In the genomic region with DNA sequence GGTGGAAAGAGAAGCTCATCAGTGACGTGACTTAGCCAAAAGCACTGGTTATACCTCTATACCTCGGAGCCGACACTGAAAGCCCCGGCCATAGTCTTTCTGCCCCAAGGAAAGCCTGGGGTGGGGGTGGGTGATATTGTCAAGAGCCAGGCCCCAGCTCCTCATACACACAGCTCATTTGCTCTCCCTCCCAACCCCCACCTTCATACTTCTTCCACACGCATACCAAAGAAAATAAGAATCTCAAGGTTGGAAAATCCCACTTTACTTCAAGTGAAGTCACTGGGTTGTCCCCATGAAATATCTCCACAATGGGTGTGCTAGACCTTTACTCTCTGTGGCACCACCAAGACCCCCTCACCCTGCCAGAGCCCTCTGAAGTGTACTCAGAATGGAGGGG, we compare ENCODE assay signal across 9 cellular contexts. TPM values are rescaled to one million over a fixed set of nuclear protein-coding genes. Genes with fewer than 3 reads are reported as not detected.
DNase-seq lines count a peak whose midpoint lies in the region; ATAC-seq, FAIRE-seq and TF ChIP-seq lines count a peak whose summit lies in the region.
"Had no signal": no experiment of that assay in that cellular context is flagged by ENCODE, and none has a peak within 500 bp of the region (broad histone marks: within the 10 kb centered on the region; RNA-seq: fewer than 3 reads in every experiment).

No MANE protein-coding gene starts in this region.

- no peak overlapping the region for H2AFZ ChIP-seq in GM12878 (ENCODE audit: control insufficient read depth, low read depth, low read length)

- RAD21 ChIA-PET in GM12878 (lab: Charles Lee; ENCODE audit: unreplicated experiment), result interaction anchor here (3.2 to 5.6 kb wide), 2 partner anchors 8 to 15 kb away, joined by 19 to 70 read pairs; no protein-coding TSS in a partner anchor

- TF ChIP-seq POLR2A in GM12878 (IDR thresholded peaks at IDR 0.05; ENCODE audit: low read depth, low read length), result no peak

- no peak for TF ChIP-seq EP300 in GM12878 (IDR thresholded peaks at IDR 0.05; ENCODE audit: borderline replicate concordance in 1 of 2, control insufficient read depth in 1 of 2, low read depth in 2 of 2, low read length in 2 of 2)

- ATAC-seq in left ventricle myocardium superior (no peak), GM12878 (no peak), naive B cell (ENCODE audit: low read depth in 2 of 2) (no peak), esophagus mucosa (no peak)
- ATAC-seq: SK-N-SH treated with all-trans-retinoic acid at 6 μM for 48 hours had no signal

- H3K36me3 ChIP-seq in left ventricle myocardium inferior (peaks cover 22% of the 10 kb centered on the region), GM12878 (ENCODE audit: control insufficient read depth in 2 of 2, insufficient read depth in 2 of 2, low read length in 1 of 2) (peaks cover 0 to 3% of the 10 kb centered on the region in 2 experiments; a peak in 2 of 4 replicates), urinary bladder (ENCODE audit: insufficient read depth) (no peaks in the 10 kb centered on the region)

- peaks cover 11 to 15% of the 10 kb centered on the region in 2 donors for H3K36me3 Mint-ChIP-seq in naive B cell

- peak overlapping the region in 1 of 6 donors; percentile 97 for H3K27ac Mint-ChIP-seq in naive B cell

- peak overlapping the region in 7 of 8 donors; percentile 88 to 99 (median 97) for H3K4me3 Mint-ChIP-seq in naive B cell

- intact Hi-C loops in left ventricle myocardium inferior (cut with micrococcal nuclease), result no loop called here
- intact Hi-C loops in left ventricle myocardium superior (cut with micrococcal nuclease), result no loop called here
- intact Hi-C loops in GM12878 (cut with micrococcal nuclease; ENCODE audit: unreplicated experiment), result loop anchor here (2.0 kb wide), 1 partner anchor 19 kb away; no protein-coding TSS in a partner anchor

- TF ChIP-seq CTCF in left ventricle myocardium inferior (IDR thresholded peaks at IDR 0.05; ENCODE audit: borderline replicate concordance), result no peak
- no peak for TF ChIP-seq CTCF in GM12878 (IDR thresholded peaks at IDR 0.05 in 2 of 3, conservative IDR thresholded peaks at IDR 0.05 in 1 of 3; ENCODE audit: control insufficient read depth in 2 of 3, extremely low read depth in 1 of 3, insufficient read depth in 1 of 3, low read depth in 3 of 3, low read length in 3 of 3)

- peaks cover 40 to 51% (median 41%) of the 10 kb centered on the region in 3 donors for H3K4me1 Mint-ChIP-seq in naive B cell

- peaks cover 19% of the 10 kb centered on the region for H3K9me3 ChIP-seq in left ventricle myocardium inferior (replicated peaks)
- no peaks in the 10 kb centered on the region; the same call in 1 of the 3 replicates for H3K9me3 ChIP-seq in GM12878 (replicated peaks; ENCODE audit: control insufficient read depth, insufficient read depth, low read length)

- peaks cover 42% of the 10 kb centered on the region for H3K79me2 ChIP-seq in GM12878 (ENCODE audit: control insufficient read depth, insufficient read depth, low read length)

- H3K4me1 ChIP-seq in left ventricle myocardium inferior (peaks cover 73% of the 10 kb centered on the region), GM12878 (ENCODE audit: control insufficient read depth, insufficient read depth, low read length) (peaks cover 12% of the 10 kb centered on the region; the same call in 1 of the 2 replicates), urinary bladder (ENCODE audit: insufficient read depth) (no peaks in the 10 kb centered on the region)

- H3K4me2 ChIP-seq in GM12878 (ENCODE audit: control insufficient read depth, insufficient read depth), result peak overlapping the region; percentile 65

- peak overlapping the region; percentile 98 for H3K27ac ChIP-seq in left ventricle myocardium inferior (replicated peaks)
- peak overlapping the region; percentile 96 for H3K27ac ChIP-seq in GM12878 (ENCODE audit: control insufficient read depth, insufficient read depth)
- H3K27ac ChIP-seq in urinary bladder (ENCODE audit: low read depth), result peak overlapping the region; percentile 39

- POLR2A ChIA-PET in GM12878 (lab: Charles Lee), result interaction anchor here (0.8 to 5.6 kb wide), 7 partner anchors 8 to 344 kb away, joined by 4 to 41 read pairs (median 30); no protein-coding TSS in a partner anchor

- SMC1A ChIA-PET in GM12878 (lab: Charles Lee; ENCODE audit: uncharacterized antibody, unreplicated experiment), result interaction anchor here (0.6 to 4.3 kb wide), 7 partner anchors 8 to 339 kb away, joined by 3 to 28 read pairs (median 16); partner anchors contain the start of gene MGAT1

- no peak for DNase-seq in left ventricle myocardium inferior
- DNase-seq in left ventricle myocardium superior, result no peak
- no peak for DNase-seq in GM12878 (ENCODE audit: low read depth, low spot score)
- DNase-seq in naive B cell, result no peak
- DNase-seq in superior temporal gyrus (ENCODE audit: extremely low spot score), result no peak
- DNase-seq in HuH-7 (ENCODE audit: low spot score), result no peak

- CTCF ChIA-PET in GM12878 (lab: Yijun Ruan, JAX), result interaction anchor here (0.7 to 4.2 kb wide), 12 partner anchors 8 to 339 kb away, joined by 3 to 16 read pairs (median 4); partner anchors contain the start of gene ZFP62

- H3K27me3 ChIP-seq in left ventricle myocardium inferior (ENCODE audit: low read depth) (no peaks in the 10 kb centered on the region), GM12878 (replicated peaks in 1 of 2; ENCODE audit: control insufficient read depth in 2 of 2, insufficient read depth in 2 of 2, low read length in 1 of 2) (no peaks in the 10 kb centered on the region)

- in situ Hi-C loops in GM12878 (cut with MboI), result no loop called here

- TF ChIP-seq RAD21 in GM12878 (IDR thresholded peaks at IDR 0.05; ENCODE audit: insufficient read depth, low read depth, low read length), result no peak

- H4K20me1 ChIP-seq in GM12878 (ENCODE audit: control insufficient read depth, insufficient read depth), result no peaks in the 10 kb centered on the region; the same call in 1 of the 2 replicates

- peak overlapping the region; percentile 99; the same call in 1 of the 2 replicates for H3K9ac ChIP-seq in GM12878 (ENCODE audit: control insufficient read depth, insufficient read depth, low read length)

- WGBS in GM12878 (ENCODE audit: insufficient coverage, insufficient replicate concordance, low lambda C conversion rate, missing lambda C conversion rate), result 100% methylated on average over 5 of the region's 5 CpGs
- 97% methylated on average over 5 of the region's 5 CpGs for WGBS in urinary bladder

- BruUV-seq in GM12878 (replicated peaks; lab: Mats Ljungman, UMichigan), result no TSS peak

- H3K4me3 ChIP-seq in left ventricle myocardium inferior (peak overlapping the region; percentile 96), GM12878 (peak overlapping the region; percentile 89), urinary bladder (ENCODE audit: low read depth, low read length) (no peak overlapping the region)

- peaks cover 0 to 7% (median 2%) of the 10 kb centered on the region in 7 donors for H3K9me3 Mint-ChIP-seq in naive B cell

- no peak for FAIRE-seq in GM12878 (lab: Jason Lieb, UNC)

- H3K27me3 Mint-ChIP-seq in naive B cell, result no peaks in the 10 kb centered on the region

TF ChIP-seq in GM12878, 131 proteins besides CTCF, POLR2A, EP300 and RAD21:
- TF ChIP-seq RAD51 (IDR thresholded peaks at IDR 0.05), result no peak
- TF ChIP-seq SRF (IDR thresholded peaks at IDR 0.05; ENCODE audit: low read depth in 2 of 2, low read length in 2 of 2), result no peak

RNA-seq across cellular contexts. Expression of gene MGAT1, which starts 27.1 kb away (rescaled TPM):
- total RNA-seq in left ventricle myocardium inferior, result 60.4 TPM
- 67.0 TPM for total RNA-seq in left ventricle myocardium superior
- 148 and 157 TPM in 2 replicates for total RNA-seq in GM12878 (2013; cell fraction: nucleolus; rRNA removed)
- total RNA-seq in GM12878 (2014; rRNA removed), result 44.6 and 50.7 TPM in 2 replicates
- 32.5 and 33.6 TPM in 2 replicates for total RNA-seq in GM12878 (2014; rRNA removed; fragmentation: Illumina TruSeq; extraction: Trizol)
- 76.4 and 82.3 TPM in 2 replicates for total RNA-seq in GM12878 (2021)
- polyA plus RNA-seq in GM12878 (2011; ENCODE audit: low read depth), result 61.9 TPM
- 74.1 and 88.4 TPM in 2 replicates for polyA plus RNA-seq in GM12878 (2011; rRNA removed)
- polyA plus RNA-seq in GM12878 (2011; cell fraction: cytosol; rRNA removed), result 118 and 136 TPM in 2 replicates
- polyA plus RNA-seq in GM12878 (2011; cell fraction: nucleus; rRNA removed), result 129 and 130 TPM in 2 replicates
- 109 and 110 TPM in 2 replicates for polyA plus RNA-seq in GM12878 (2012)
- polyA plus RNA-seq in GM12878 (2014; fragmentation: Illumina TruSeq; extraction: Trizol), result 32.3 and 38.1 TPM in 2 replicates
- 1 to 10 TPM; 3.1 to 7.7 TPM for polyA plus RNA-seq in GM12878 (2014; fragmentation: Nextera tagmentation; extraction: Ambion mirVana)
- 74.7 and 90.4 TPM in 2 replicates for polyA plus RNA-seq in GM12878 (2014; rRNA removed)
- 10 to 100 TPM; 75.2 to 85.9 TPM for polyA plus RNA-seq in GM12878 (2016; fragmentation: Nextera tagmentation; extraction: Ambion mirVana)
- 74.1 and 128 TPM in 2 replicates for polyA minus RNA-seq in GM12878 (2011; rRNA and poly(A)+ RNA removed)
- 60.1 and 60.4 TPM in 2 replicates for polyA minus RNA-seq in GM12878 (2011; cell fraction: cytosol; rRNA and poly(A)+ RNA removed)
- polyA minus RNA-seq in GM12878 (2011; cell fraction: nucleus; rRNA and poly(A)+ RNA removed), result 48.4 and 56.6 TPM in 2 replicates
- polyA plus RNA-seq in naive B cell (ENCODE audit: low read depth in 6 of 6), result 100 to 1,000 TPM in 2 of 6 donors, 10 to 100 TPM in 4; 71.9 to 121 (median 84.2) TPM
- total RNA-seq in urinary bladder, result 50.6 TPM
- polyA plus RNA-seq in urinary bladder, result 179 TPM
- total RNA-seq in esophagus mucosa, result 64.6 TPM

RNA-seq across cellular contexts. Expression of gene ZFP62, which starts 31.4 kb away (rescaled TPM):
- total RNA-seq in left ventricle myocardium inferior (15.9 TPM), left ventricle myocardium superior (15.2 TPM), GM12878 (2014; rRNA removed) (19.6 and 24.0 TPM in 2 replicates), GM12878 (2014; rRNA removed; fragmentation: Illumina TruSeq; extraction: Trizol) (26.8 and 27.4 TPM in 2 replicates), GM12878 (2021) (20.3 and 24.8 TPM in 2 replicates), urinary bladder (32.6 TPM), esophagus mucosa (12.9 TPM)
- total RNA-seq in GM12878 (2013; cell fraction: nucleolus; rRNA removed), result 92.1 and 95.1 TPM in 2 replicates
- polyA plus RNA-seq in GM12878 (2011; ENCODE audit: low read depth), result 8.8 TPM
- polyA plus RNA-seq in GM12878 (2011; rRNA removed) (39.7 and 69.5 TPM in 2 replicates), GM12878 (2014; fragmentation: Illumina TruSeq; extraction: Trizol) (21.8 and 32.2 TPM in 2 replicates), GM12878 (2014; fragmentation: Nextera tagmentation; extraction: Ambion mirVana) (10 to 100 TPM in 1 of 2 experiments, 1 to 10 TPM in 1; 9.2 to 16.4 TPM), GM12878 (2014; rRNA removed) (14.8 and 17.1 TPM in 2 replicates), GM12878 (2016; fragmentation: Nextera tagmentation; extraction: Ambion mirVana) (10 to 100 TPM; 24.6 to 26.0 TPM), naive B cell (ENCODE audit: low read depth in 6 of 6) (10 to 100 TPM; 12.1 to 26.5 (median 22.5) TPM), urinary bladder (17.4 TPM)
- polyA plus RNA-seq in GM12878 (2011; cell fraction: cytosol; rRNA removed), result 10.8 and 11.9 TPM in 2 replicates
- 53.4 and 65.6 TPM in 2 replicates for polyA plus RNA-seq in GM12878 (2011; cell fraction: nucleus; rRNA removed)
- 16.1 and 21.7 TPM in 2 replicates for polyA plus RNA-seq in GM12878 (2012)
- 20.1 and 25.2 TPM in 2 replicates for polyA minus RNA-seq in GM12878 (2011; rRNA and poly(A)+ RNA removed)
- 8.0 and 10.0 TPM in 2 replicates for polyA minus RNA-seq in GM12878 (2011; cell fraction: cytosol; rRNA and poly(A)+ RNA removed)
- 17.4 and 22.6 TPM in 2 replicates for polyA minus RNA-seq in GM12878 (2011; cell fraction: nucleus; rRNA and poly(A)+ RNA removed)

Comparison
In these comparisons a context has a peak if more than half of its experiments do, and no peak if none do; other contexts are left out.
1. H3K27ac ChIP-seq: peak in every context shown above with its lines; median percentile 98 in left ventricle myocardium inferior; 96 in GM12878; 39 in urinary bladder.